ENCODE assay signal across 9 cellular contexts in genomic region chr3:102336130-102336529, GRCh38.
"Had no signal": no experiment of that assay in that cellular context is flagged by ENCODE, and none has a peak within 500 bp of the region (broad histone marks: within the 10 kb centered on the region; RNA-seq: fewer than 3 reads in every experiment).

No MANE protein-coding gene starts in this region.

- DNase-seq: GM23248, GOT3, H7, HFFc6, IMR-90, KG1 had no signal

- H3K4me1 ChIP-seq: HAP-1 had no signal

- H3K9me3 ChIP-seq: HAP-1 had no signal

- FAIRE-seq: HTR-8/SVneo, K562 had no signal

- H3K27ac ChIP-seq: GM23248 had no signal

- H3K4me3 Mint-ChIP-seq: HFFc6 had no signal

- H3K4me3 ChIP-seq: GM23248, HAP-1, K562 had no signal

- H3K27ac Mint-ChIP-seq: HFFc6 had no signal

- H2AFZ ChIP-seq: GM23248 had no signal

- H3K36me3 ChIP-seq: HAP-1 had no signal

- H3K9ac ChIP-seq: GM23248 had no signal

- H3K9me3 Mint-ChIP-seq: HFFc6 had no signal
